22 cellular contexts compared by ENCODE assay signal in the genomic region with DNA sequence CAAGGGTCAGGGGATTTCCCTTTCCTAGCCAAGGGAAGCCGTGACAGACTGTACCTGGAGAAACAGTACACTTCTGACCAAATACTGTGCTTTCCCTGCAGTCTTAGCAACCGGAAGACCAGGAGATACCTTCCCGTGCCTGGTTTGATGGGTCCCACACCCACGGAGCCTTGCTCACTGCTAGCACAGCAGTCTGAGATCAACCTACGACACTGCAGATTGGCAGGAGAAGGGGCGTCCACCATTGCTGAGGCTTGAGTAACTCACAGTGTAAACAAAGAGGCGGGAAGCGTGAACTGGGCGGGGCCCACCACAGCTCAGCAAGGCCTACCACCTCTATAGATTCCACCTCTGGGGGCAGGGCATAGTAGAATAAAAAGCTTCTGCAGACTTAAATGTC. TPM values are rescaled to one million over a fixed set of nuclear protein-coding genes. Genes with fewer than 3 reads are reported as not detected.
DNase-seq lines count a peak whose midpoint lies in the region; ATAC-seq, FAIRE-seq and TF ChIP-seq lines count a peak whose summit lies in the region.
"Had no signal": no experiment of that assay in that cellular context is flagged by ENCODE, and none has a peak within 500 bp of the region (broad histone marks: within the 10 kb centered on the region; RNA-seq: fewer than 3 reads in every experiment).

No MANE protein-coding gene starts in this region.

- no peak overlapping the region for H3K27ac ChIP-seq in A549
- no peak overlapping the region for H3K27ac ChIP-seq in HEK293 (ENCODE audit: extremely low read depth, low read depth, low read length)
- H3K27ac ChIP-seq: left lung, testis had no signal

- peak in 1 of 2 experiments; percentile 67; a peak in 3 of 6 replicates for ATAC-seq in A549
- peak; percentile 100 for ATAC-seq in esophagus mucosa
- ATAC-seq in HG02973 (IDR thresholded peaks at IDR 0.05; ENCODE audit: unreplicated experiment), result no peak
- ATAC-seq: left lung; stimulated activated effector memory CD8-positive, alpha-beta T cell treated with anti-CD3 and anti-CD28 coated beads, Interleukin-12 subunit alpha, Interleukin-12 subunit beta, amount 100 ng/mL, for 72 hours; T-helper 17 cell had no signal

- peak overlapping the region; percentile 28; the same call in 1 of the 3 replicates for H3K4me2 ChIP-seq in A549

- TF ChIP-seq CTCF in A549 (IDR thresholded peaks at IDR 0.05) (no peak), HEK293 (tag by site-specific recombination; IDR thresholded peaks at IDR 0.05) (no peak)

- DNase-seq in A549 (ENCODE audit: low read depth in 1 of 2, low spot score in 1 of 2), result peak in 1 of 2 experiments; percentile 34
- peak; percentile 32 for DNase-seq in SW480 (ENCODE audit: low spot score)
- no peak for DNase-seq in SKM-1 treated with dmso at 0.1 percent for 144 hours (lab: John Stamatoyannopoulos, UW; ENCODE audit: unreplicated experiment)
- DNase-seq in NCI-H1930 (lab: John Stamatoyannopoulos, UW), result no peak
- no peak for DNase-seq in GF-D8 (lab: John Stamatoyannopoulos, UW)
- DNase-seq: activated B cell treated with CpG ODN at 0.5 μM for 24 hours; activated CD4-positive, alpha-beta memory T cell treated with anti-CD3 and anti-CD28 coated beads, Interleukin-2, amount 10 ng/mL, durations not matched to agents 7 days and 5 days; activated naive CD4-positive, alpha-beta T cell treated with Interleukin-2 at 50 U/mL for 16 hours; activated T-cell treated with anti-CD3 and anti-CD28 coated beads for 4 hours; C1 segment of cervical spinal cord; DMS79 treated with DMSO at 0.1 percent for 48 hours; GOT3; left lung; NCI-H1092; NCI-H2029 treated with DMSO at 0.1 percent for 48 hours; NCI-H510A; T-helper 17 cell; testis had no signal

- POLR2A ChIA-PET in A549 (lab: Yijun Ruan, JAX) (no interaction called here), HEK293 (lab: Yijun Ruan, JAX) (no interaction called here)

- CTCF ChIA-PET in A549 (lab: Yijun Ruan, JAX), result interaction anchor here (2.6 kb wide), 1 partner anchor 326 kb away, joined by 6 read pairs; no protein-coding TSS in a partner anchor
- CTCF ChIA-PET in HEK293 (lab: Yijun Ruan, JAX), result interaction anchor here (0.6 to 1.2 kb wide), 2 partner anchors 13 to 24 kb away, joined by 3 to 4 read pairs; no protein-coding TSS in a partner anchor

- TF ChIP-seq EP300 in A549 (IDR thresholded peaks at IDR 0.05), result no peak

- H3K9me3 ChIP-seq in A549 (peaks cover 7% of the 10 kb centered on the region; the same call in 1 of the 3 replicates), HEK293 (ENCODE audit: control insufficient read depth, insufficient read depth, low read depth, low read length) (no peaks in the 10 kb centered on the region)
- H3K9me3 ChIP-seq: left lung, testis had no signal

- no peak for TF ChIP-seq RAD21 in A549 (conservative IDR thresholded peaks at IDR 0.05 in 1 of 2, IDR thresholded peaks at IDR 0.05 in 1 of 2)

- 19% methylated on average over 5 of the region's 9 CpGs for WGBS in A549 (ENCODE audit: missing lambda C conversion rate)

- no peak overlapping the region for H3K4me3 ChIP-seq in A549
- H3K4me3 ChIP-seq in HEK293 (ENCODE audit: low read depth, low read length), result no peak overlapping the region
- H3K4me3 ChIP-seq: left lung, testis had no signal

- FAIRE-seq in A549 (lab: Jason Lieb, UNC), result no peak

- H3K36me3 ChIP-seq in HEK293 (ENCODE audit: control insufficient read depth in 2 of 2, insufficient read depth in 1 of 2, low read length in 2 of 2), result no peaks in the 10 kb centered on the region
- H3K36me3 ChIP-seq: left lung had no signal

- H3K4me1 ChIP-seq in A549 (no peaks in the 10 kb centered on the region), HEK293 (ENCODE audit: control insufficient read depth, insufficient read depth, low read length) (no peaks in the 10 kb centered on the region)
- H3K4me1 ChIP-seq: left lung, testis had no signal

- TF ChIP-seq POLR2A in A549 (IDR thresholded peaks at IDR 0.05; ENCODE audit: low read length), result no peak

TF ChIP-seq in A549, 52 proteins besides CTCF, POLR2A, EP300 and RAD21:
- TF ChIP-seq FOSL2 (IDR thresholded peaks at IDR 0.05) (no peak), FOSL2 (CRISPR knock-in tag; IDR thresholded peaks at IDR 0.05) (no peak), ZFP36 (IDR thresholded peaks at IDR 0.05; ENCODE audit: borderline replicate concordance, partially characterized antibody) (no peak), HDAC2 (IDR thresholded peaks at IDR 0.05) (no peak), CHD4 (IDR thresholded peaks at IDR 0.05; ENCODE audit: borderline replicate concordance) (no peak), ESRRA (IDR thresholded peaks at IDR 0.05; ENCODE audit: borderline replicate concordance, low read length) (no peak), TP53 (CRISPR knock-in tag; IDR thresholded peaks at IDR 0.05) (no peak), HOXA7 (CRISPR knock-in tag; IDR thresholded peaks at IDR 0.05) (no peak), EHF (CRISPR knock-in tag; IDR thresholded peaks at IDR 0.05) (no peak), ZSCAN20 (CRISPR knock-in tag; IDR thresholded peaks at IDR 0.05) (no peak), PBX3 (IDR thresholded peaks at IDR 0.05) (no peak), NR3C1 (IDR thresholded peaks at IDR 0.05) (no peak), SREBF2 (IDR thresholded peaks at IDR 0.05) (no peak)
- TF ChIP-seq, protein P1, sequence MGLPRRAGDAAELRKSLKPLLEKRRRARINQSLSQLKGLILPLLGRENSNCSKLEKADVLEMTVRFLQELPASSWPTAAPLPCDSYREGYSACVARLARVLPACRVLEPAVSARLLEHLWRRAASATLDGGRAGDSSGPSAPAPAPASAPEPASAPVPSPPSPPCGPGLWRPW (IDR thresholded peaks at IDR 0.05), result no peak

TF ChIP-seq in HEK293, 187 proteins besides CTCF, POLR2A, EP300 and RAD21:
- TF ChIP-seq ZNF18 (tag by site-specific recombination; IDR thresholded peaks at IDR 0.05) (no peak), ZNF140 (tag by site-specific recombination; IDR thresholded peaks at IDR 0.05) (no peak), EGR2 (tag by site-specific recombination; IDR thresholded peaks at IDR 0.05; ENCODE audit: low read depth) (0 out of 2 replicates have a peak, but pooled peaks have one; percentile 12), ZNF157 (tag by site-specific recombination; IDR thresholded peaks at IDR 0.05) (no peak), ZSCAN23 (tag by site-specific recombination; IDR thresholded peaks at IDR 0.05) (no peak)

RNA-seq across cellular contexts. Expression of gene SRD5A3, which starts 48.7 kb away (rescaled TPM):
- polyA plus RNA-seq in A549 (2011; rRNA removed) (11.1 and 14.1 TPM in 2 replicates), A549 (2017; fragmentation: RNase III; extraction: RNeasy Plus Mini Kit Qiagen cat#74134 plus additional on column Dnase treatment) (5.7 to 6.2 TPM (median 5.9 TPM) in 3 replicates)
- 2.8 and 4.1 TPM in 2 replicates for polyA plus RNA-seq in A549 (2012; cell fraction: cytosol; rRNA removed)
- polyA plus RNA-seq in A549 (2012; cell fraction: nucleus; rRNA removed), result 1.0 and 1.5 TPM in 2 replicates
- polyA minus RNA-seq in A549 (2011; rRNA and poly(A)+ RNA removed), result 7.2 and 7.6 TPM in 2 replicates
- 52.8 TPM for total RNA-seq in esophagus mucosa
